20 cellular contexts compared by ENCODE assay signal in the genomic region with DNA sequence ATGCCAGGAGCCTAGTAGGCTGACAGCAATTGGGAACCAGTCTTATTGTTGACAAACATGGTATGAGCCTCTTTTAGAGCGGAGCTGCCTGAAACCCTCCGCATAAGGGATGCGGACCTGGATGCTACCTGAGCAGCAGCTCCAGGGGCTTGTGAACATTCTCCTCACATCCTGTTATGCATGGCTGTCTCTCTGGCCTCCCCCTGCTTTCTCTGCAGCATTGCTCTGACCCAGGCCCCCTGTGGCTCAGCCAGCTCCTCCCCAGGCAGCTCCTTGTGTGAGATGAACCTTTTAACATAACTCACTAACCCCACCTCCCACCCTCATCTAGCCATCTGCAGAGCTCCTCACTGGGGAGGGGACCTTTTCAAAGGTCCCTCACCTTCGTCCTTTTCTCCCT. TPM values are rescaled to one million over a fixed set of nuclear protein-coding genes. Genes with fewer than 3 reads are reported as not detected.
DNase-seq lines count a peak whose midpoint lies in the region; ATAC-seq and TF ChIP-seq lines count a peak whose summit lies in the region.
"Had no signal": no experiment of that assay in that cellular context is flagged by ENCODE, and none has a peak within 500 bp of the region (broad histone marks: within the 10 kb centered on the region; RNA-seq: fewer than 3 reads in every experiment).

No MANE protein-coding gene starts in this region.

- intact Hi-C loops in Right ventricle myocardium superior (cut with DNase I), result loop anchor here (10.0 kb wide), 1 partner anchor 51 kb away; no protein-coding TSS in a partner anchor

- TF ChIP-seq EP300 in gastroesophageal sphincter (IDR thresholded peaks at IDR 0.05), result no peak

- H3K4me1 Mint-ChIP-seq in activated CD8-positive, alpha-beta memory T cell treated with anti-CD3 and anti-CD28 coated beads, Interleukin-2, amount 10 ng/mL, durations not matched to agents 7 days and 5 days, result peaks cover 89% of the 10 kb centered on the region
- peaks cover 5% of the 10 kb centered on the region for H3K4me1 Mint-ChIP-seq in type B pancreatic cell (ENCODE audit: unreplicated experiment)

- H3K4me3 ChIP-seq in choroid plexus epithelial cell (ENCODE audit: low read depth, low read length) (no peak overlapping the region), coronary artery (no peak overlapping the region), gastroesophageal sphincter (no peak overlapping the region)
- H3K4me3 ChIP-seq: BLaER1 treated with 17β-estradiol and CSF1 and Interleukin-3, amounts not matched to agents 10 nM and 100 nM; Peyer's patch had no signal

- H3K27ac ChIP-seq in coronary artery, result no peak overlapping the region
- H3K27ac ChIP-seq in gastroesophageal sphincter, result no peak overlapping the region
- H3K27ac ChIP-seq: BLaER1 treated with 17β-estradiol and CSF1 and Interleukin-3, amounts not matched to agents 10 nM and 100 nM; Peyer's patch had no signal

- no peak for ATAC-seq in activated CD8-positive, alpha-beta memory T cell treated with anti-CD3 and anti-CD28 coated beads, Interleukin-2, amount 10 ng/mL, durations not matched to agents 7 days and 5 days
- ATAC-seq in gastroesophageal sphincter, result no peak
- no peak for ATAC-seq in Right ventricle myocardium superior (ENCODE audit: poor library complexity)
- ATAC-seq: SK-N-SH treated with all-trans-retinoic acid at 6 μM for 48 hours had no signal

- no peaks in the 10 kb centered on the region for H3K36me3 ChIP-seq in gastroesophageal sphincter
- H3K36me3 ChIP-seq: Peyer's patch had no signal

- H3K27me3 ChIP-seq in gastroesophageal sphincter, result no peaks in the 10 kb centered on the region
- H3K27me3 ChIP-seq: Peyer's patch had no signal

- H3K36me3 Mint-ChIP-seq in activated CD8-positive, alpha-beta memory T cell treated with anti-CD3 and anti-CD28 coated beads, Interleukin-2, amount 10 ng/mL, durations not matched to agents 7 days and 5 days, result peaks cover 39% of the 10 kb centered on the region
- H3K36me3 Mint-ChIP-seq in type B pancreatic cell, result no peaks in the 10 kb centered on the region

- TF ChIP-seq CTCF in choroid plexus epithelial cell (conservative IDR thresholded peaks at IDR 0.05; ENCODE audit: low read depth, low read length) (no peak), coronary artery (IDR thresholded peaks at IDR 0.05) (no peak), gastroesophageal sphincter (IDR thresholded peaks at IDR 0.05) (no peak), type B pancreatic cell (conservative IDR thresholded peaks at IDR 0.05) (no peak)

- no peak for DNase-seq in activated CD8-positive, alpha-beta memory T cell treated with anti-CD3 and anti-CD28 coated beads, Interleukin-2, amount 10 ng/mL, durations not matched to agents 7 days and 5 days
- DNase-seq in activated CD8-positive, alpha-beta memory T cell treated with anti-CD3 and anti-CD28 coated beads for 24 hours, result no peak
- DNase-seq in choroid plexus epithelial cell (ENCODE audit: low read depth) (peak; percentile 52), iPS-NIHi7 (ENCODE audit: extremely low spot score) (peak; percentile 51), coronary artery (ENCODE audit: low spot score) (no peak), Right ventricle myocardium superior (no peak), type B pancreatic cell (ENCODE audit: extremely low spot score, unreplicated experiment) (no peak)
- DNase-seq: 8988T, DMS 273 treated with DMSO at 0.1 percent for 48 hours, EL, HFFc6, KG1, NCI-H1092, NCI-H2171, NCI-H82, Peyer's patch, SHP77 had no signal

- H3K4me1 ChIP-seq in gastroesophageal sphincter, result peaks cover 0 to 61% (median 8%) of the 10 kb centered on the region in 3 donors

- no peaks in the 10 kb centered on the region for H3K9me3 Mint-ChIP-seq in activated CD8-positive, alpha-beta memory T cell treated with anti-CD3 and anti-CD28 coated beads, Interleukin-2, amount 10 ng/mL, durations not matched to agents 7 days and 5 days (ENCODE audit: low read depth)
- no peaks in the 10 kb centered on the region for H3K9me3 Mint-ChIP-seq in type B pancreatic cell
- H3K9me3 Mint-ChIP-seq: HFFc6 had no signal

- H3K27ac Mint-ChIP-seq in activated CD8-positive, alpha-beta memory T cell treated with anti-CD3 and anti-CD28 coated beads, Interleukin-2, amount 10 ng/mL, durations not matched to agents 7 days and 5 days, result peak overlapping the region; percentile 7
- no peak overlapping the region for H3K27ac Mint-ChIP-seq in type B pancreatic cell
- H3K27ac Mint-ChIP-seq: HFFc6 had no signal

- CTCF ChIA-PET in activated CD8-positive, alpha-beta memory T cell treated with anti-CD3 and anti-CD28 coated beads, Interleukin-2, amount 10 ng/mL, durations not matched to agents 7 days and 5 days (lab: Charles Lee), result interaction anchor here (1.8 to 7.4 kb wide), 2 partner anchors 12 to 53 kb away, joined by 5 to 63 read pairs; no protein-coding TSS in a partner anchor

- no peaks in the 10 kb centered on the region for H3K27me3 Mint-ChIP-seq in activated CD8-positive, alpha-beta memory T cell treated with anti-CD3 and anti-CD28 coated beads, Interleukin-2, amount 10 ng/mL, durations not matched to agents 7 days and 5 days
- peaks cover 68% of the 10 kb centered on the region for H3K27me3 Mint-ChIP-seq in type B pancreatic cell

- no peaks in the 10 kb centered on the region for H3K9me3 ChIP-seq in gastroesophageal sphincter
- H3K9me3 ChIP-seq: BLaER1 treated with 17β-estradiol and CSF1 and Interleukin-3, amounts not matched to agents 10 nM and 100 nM; Peyer's patch had no signal

- WGBS in gastroesophageal sphincter (ENCODE audit: low coverage in 1 of 2), 2 donors, result 66% methylated on average over 4 of the region's 4 CpGs; no CpG with 5 or more reads in 1 of the 2 donors

- no peak for TF ChIP-seq POLR2A in gastroesophageal sphincter (IDR thresholded peaks at IDR 0.05)

- H3K4me3 Mint-ChIP-seq in activated CD8-positive, alpha-beta memory T cell treated with anti-CD3 and anti-CD28 coated beads, Interleukin-2, amount 10 ng/mL, durations not matched to agents 7 days and 5 days, result no peak overlapping the region
- H3K4me3 Mint-ChIP-seq in type B pancreatic cell, result no peak overlapping the region
- H3K4me3 Mint-ChIP-seq: HFFc6 had no signal

RNA-seq across cellular contexts. Expression of a gene that starts 6.0 kb away (rescaled TPM):
- 10 to 100 TPM; 56.8 to 81.8 TPM for total RNA-seq in activated CD8-positive, alpha-beta memory T cell treated with anti-CD3 and anti-CD28 coated beads, Interleukin-2, amount 10 ng/mL, durations not matched to agents 7 days and 5 days
- total RNA-seq in gastroesophageal sphincter (10 to 100 TPM; 32.2 to 38.4 (median 36.0) TPM), Right ventricle myocardium superior (9.8 TPM), type B pancreatic cell (ENCODE audit: low replicate concordance) (7.3 and 9.5 TPM in 2 replicates)

Comparison
In these comparisons a context has a peak if more than half of its experiments do, and no peak if none do; other contexts are left out.
1. DNase-seq: peak in choroid plexus epithelial cell (single experiment) and iPS-NIHi7 (single experiment); none in activated CD8-positive, alpha-beta memory T cell treated with anti-CD3 and anti-CD28 coated beads, Interleukin-2, amount 10 ng/mL, durations not matched to agents 7 days and 5 days (single experiment), activated CD8-positive, alpha-beta memory T cell treated with anti-CD3 and anti-CD28 coated beads for 24 hours (single experiment), coronary artery (single experiment), Right ventricle myocardium superior (single experiment) and type B pancreatic cell (single experiment).